11 cellular contexts compared by ENCODE assay signal in the genomic region with DNA sequence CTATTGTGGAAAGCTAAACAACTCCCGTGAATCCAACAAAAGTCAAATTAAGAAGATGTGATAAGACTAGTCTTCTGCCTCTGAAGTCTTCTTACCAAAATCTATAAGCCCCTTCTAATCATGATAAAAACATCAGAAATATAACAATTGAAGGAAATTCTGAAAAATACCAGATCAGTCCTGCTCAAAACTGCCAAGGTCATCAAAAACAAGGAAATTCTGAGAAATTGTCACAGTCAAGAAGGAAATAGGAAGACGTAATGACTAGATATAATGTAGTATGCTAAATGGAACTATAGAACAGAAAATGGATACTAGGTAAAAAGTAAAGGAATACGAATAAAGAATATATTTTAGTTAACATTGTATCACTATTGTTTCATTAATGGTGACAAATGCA.
"Had no signal": no experiment of that assay in that cellular context is flagged by ENCODE, and none has a peak within 500 bp of the region (broad histone marks: within the 10 kb centered on the region; RNA-seq: fewer than 3 reads in every experiment).

No MANE protein-coding gene starts in this region.

- H3K4me2 ChIP-seq: GM23338 had no signal

- H3K27ac ChIP-seq: GM23248 had no signal

- DNase-seq: GM23248, GOT3, H7, H9, HCEC 1CT, HFFc6 had no signal

- FAIRE-seq: H1, H54 had no signal

- H3K4me1 ChIP-seq: HAP-1 had no signal

- H2AFZ ChIP-seq: GM23248 had no signal

- H3K4me3 ChIP-seq: GM23248, GM23338, HAP-1 had no signal

- ATAC-seq: GM23338, HCT116 had no signal

- H3K36me3 ChIP-seq: HAP-1 had no signal

- H3K9ac ChIP-seq: GM23248 had no signal

- H3K9me3 ChIP-seq: HAP-1 had no signal
